In genomic region chr5:78631931-78632330, GRCh38 we compare ENCODE assay signal across 22 cellular contexts. TPM values are rescaled to one million over a fixed set of nuclear protein-coding genes. Genes with fewer than 3 reads are reported as not detected.
DNase-seq lines count a peak whose midpoint lies in the region; ATAC-seq, FAIRE-seq and TF ChIP-seq lines count a peak whose summit lies in the region.
"Had no signal": no experiment of that assay in that cellular context is flagged by ENCODE, and none has a peak within 500 bp of the region (broad histone marks: within the 10 kb centered on the region; RNA-seq: fewer than 3 reads in every experiment).

No MANE protein-coding gene starts in this region.

- H3K27ac Mint-ChIP-seq in stimulated activated naive B cell treated with anti-CD40 and anti-IgM and Interleukin-4, amounts not matched to agents 10 μg/mL and 1 μg/mL and 100 μg/mL, for 72 hours: peak overlapping the region; percentile 65
- H3K27ac Mint-ChIP-seq: CD4-positive, alpha-beta T cell; HFFc6 had no signal

- no peak overlapping the region for H3K4me3 Mint-ChIP-seq in stimulated activated naive B cell treated with anti-CD40 and anti-IgM and Interleukin-4, amounts not matched to agents 10 μg/mL and 1 μg/mL and 100 μg/mL, for 72 hours
- H3K4me3 Mint-ChIP-seq in activated T-cell treated with anti-CD3 and anti-CD28 coated beads, Interleukin-2, amount 50 U/mL, for 4 hours: no peak overlapping the region
- H3K4me3 Mint-ChIP-seq: CD4-positive, alpha-beta T cell; HFFc6 had no signal

- H3K36me3 ChIP-seq in cardiac muscle cell (peaks cover 44% of the 10 kb centered on the region), bronchial epithelial cell (ENCODE audit: control insufficient read depth, insufficient read depth, low read length) (peaks cover 17% of the 10 kb centered on the region), left lung (peaks cover 0 to 17% of the 10 kb centered on the region in 2 donors)

- H3K4me1 ChIP-seq in cardiac muscle cell (ENCODE audit: low read depth) (peaks cover 75% of the 10 kb centered on the region), left lung (no peaks in the 10 kb centered on the region)

- H3K36me3 Mint-ChIP-seq in stimulated activated naive B cell treated with anti-CD40 and anti-IgM and Interleukin-4, amounts not matched to agents 10 μg/mL and 1 μg/mL and 100 μg/mL, for 72 hours: peaks cover 24 to 34% of the 10 kb centered on the region in 2 donors
- H3K36me3 Mint-ChIP-seq in activated T-cell treated with anti-CD3 and anti-CD28 coated beads, Interleukin-2, amount 50 U/mL, for 4 hours (ENCODE audit: insufficient read depth): no peaks in the 10 kb centered on the region

- no peak for FAIRE-seq in bronchial epithelial cell (lab: Jason Lieb, UNC)
- FAIRE-seq: A549, D721Med, GM12892, GM18507, H54 had no signal

- intact Hi-C loops in Right ventricle myocardium inferior (cut with DNase I) (no loop called here), left lung (cut with DNase I) (no loop called here)

- H3K27me3 ChIP-seq in cardiac muscle cell (no peaks in the 10 kb centered on the region), bronchial epithelial cell (ENCODE audit: control insufficient read depth, insufficient read depth, low read length) (no peaks in the 10 kb centered on the region), left lung (no peaks in the 10 kb centered on the region)

- no peak for DNase-seq in cardiac muscle cell (ENCODE audit: low read depth in 1 of 2, low spot score in 1 of 2)
- DNase-seq in Right ventricle myocardium inferior (ENCODE audit: missing footprints): no peak
- peak; percentile 60 for DNase-seq in bronchial epithelial cell (ENCODE audit: low read depth)
- no peak for DNase-seq in left lung
- no peak for DNase-seq in stimulated activated naive B cell treated with anti-CD40 and anti-IgM and Interleukin-4, amounts not matched to agents 10 μg/mL and 1 μg/mL and 100 μg/mL, for 72 hours
- no peak for DNase-seq in RKO (ENCODE audit: low spot score)
- DNase-seq in activated T-cell treated with anti-CD3 and anti-CD28 coated beads, Interleukin-2, amount 50 U/mL, for 4 hours: no peak
- no peak for DNase-seq in Kasumi-1 (lab: John Stamatoyannopoulos, UW)
- DNase-seq: AML-193; Caco-2; CD4-positive, alpha-beta T cell; GDM1; GM23248; HFFc6 had no signal

- H3K9me3 ChIP-seq in cardiac muscle cell (ENCODE audit: low read depth) (no peaks in the 10 kb centered on the region), left lung (no peaks in the 10 kb centered on the region)
- H3K9me3 ChIP-seq: A549, Caco-2 had no signal

- H3K27ac ChIP-seq in cardiac muscle cell (peak overlapping the region; percentile 98), left lung (no peak overlapping the region)
- H3K27ac ChIP-seq: 22Rv1, A549, C4-2B, GM23248 had no signal

- TF ChIP-seq CTCF in cardiac muscle cell (IDR thresholded peaks at IDR 0.05; ENCODE audit: low read depth, low read length): no peak
- no peak for TF ChIP-seq CTCF in bronchial epithelial cell (IDR thresholded peaks at IDR 0.05; ENCODE audit: insufficient read depth, low read length, severe bottlenecking)
- TF ChIP-seq CTCF in left lung (IDR thresholded peaks at IDR 0.05): no peak

- H3K4me3 ChIP-seq in cardiac muscle cell (no peak overlapping the region), bronchial epithelial cell (ENCODE audit: low read depth, low read length) (no peak overlapping the region), left lung (no peak overlapping the region)
- H3K4me3 ChIP-seq: A549, GM23248 had no signal

- peaks cover 38 to 62% of the 10 kb centered on the region in 2 donors for H3K4me1 Mint-ChIP-seq in stimulated activated naive B cell treated with anti-CD40 and anti-IgM and Interleukin-4, amounts not matched to agents 10 μg/mL and 1 μg/mL and 100 μg/mL, for 72 hours
- no peaks in the 10 kb centered on the region for H3K4me1 Mint-ChIP-seq in activated T-cell treated with anti-CD3 and anti-CD28 coated beads, Interleukin-2, amount 50 U/mL, for 4 hours (ENCODE audit: low read depth)

- ATAC-seq in Right ventricle myocardium inferior (no peak), left lung (peak; percentile 58)
- ATAC-seq in stimulated activated naive B cell treated with anti-CD40 and anti-IgM and Interleukin-4, amounts not matched to agents 10 μg/mL and 1 μg/mL and 100 μg/mL, for 72 hours (replicated peaks): no peak
- no peak for ATAC-seq in activated T-cell treated with anti-CD3 and anti-CD28 coated beads, Interleukin-2, amount 50 U/mL, for 4 hours
- ATAC-seq: A549, HCT116 had no signal

- H3K9me3 Mint-ChIP-seq in stimulated activated naive B cell treated with anti-CD40 and anti-IgM and Interleukin-4, amounts not matched to agents 10 μg/mL and 1 μg/mL and 100 μg/mL, for 72 hours: no peaks in the 10 kb centered on the region
- H3K9me3 Mint-ChIP-seq in activated T-cell treated with anti-CD3 and anti-CD28 coated beads, Interleukin-2, amount 50 U/mL, for 4 hours: no peaks in the 10 kb centered on the region
- H3K9me3 Mint-ChIP-seq: CD4-positive, alpha-beta T cell; HFFc6 had no signal

- H3K27me3 Mint-ChIP-seq in stimulated activated naive B cell treated with anti-CD40 and anti-IgM and Interleukin-4, amounts not matched to agents 10 μg/mL and 1 μg/mL and 100 μg/mL, for 72 hours: no peaks in the 10 kb centered on the region
- H3K27me3 Mint-ChIP-seq in activated T-cell treated with anti-CD3 and anti-CD28 coated beads, Interleukin-2, amount 50 U/mL, for 4 hours (ENCODE audit: low read depth): peaks cover 12% of the 10 kb centered on the region

RNA-seq across cellular contexts. Expression of gene LHFPL2, which starts 16.6 kb away (rescaled TPM):
- total RNA-seq in cardiac muscle cell (126 TPM in 2 replicates), Right ventricle myocardium inferior (6.0 TPM), bronchial epithelial cell (29.8 and 32.4 TPM in 2 replicates), left lung (10 to 100 TPM; 49.3 to 89.9 TPM)
- 96.6 and 101 TPM in 2 replicates for polyA plus RNA-seq in cardiac muscle cell
- total RNA-seq in activated T-cell treated with anti-CD3 and anti-CD28 coated beads, Interleukin-2, amount 50 U/mL, for 4 hours: under 1 TPM; 0.22 to 0.69 (median 0.23) TPM
